Comparison of ENCODE assay signal across 1 cellular context in genomic region chr1:179440971-179441370, GRCh38.
TF ChIP-seq lines count a peak whose summit lies in the region.

No MANE protein-coding gene starts in this region.

TF ChIP-seq in GM23338, 12 proteins besides CTCF, POLR2A, EP300 and RAD21 (continued from another document):
- TF ChIP-seq ZNF462 (CRISPR knock-in tag; IDR thresholded peaks at IDR 0.05) (no peak), CREB1 (CRISPR knock-in tag; IDR thresholded peaks at IDR 0.05; ENCODE audit: low read depth) (no peak), EZH2 (IDR thresholded peaks at IDR 0.05; ENCODE audit: low read depth, unreplicated experiment) (no peak), EZH2phosphoT487 (IDR thresholded peaks at IDR 0.05; ENCODE audit: unreplicated experiment) (no peak), ZNF331 (CRISPR knock-in tag; IDR thresholded peaks at IDR 0.05; ENCODE audit: low read depth) (no peak)
- TF ChIP-seq, protein P1, sequence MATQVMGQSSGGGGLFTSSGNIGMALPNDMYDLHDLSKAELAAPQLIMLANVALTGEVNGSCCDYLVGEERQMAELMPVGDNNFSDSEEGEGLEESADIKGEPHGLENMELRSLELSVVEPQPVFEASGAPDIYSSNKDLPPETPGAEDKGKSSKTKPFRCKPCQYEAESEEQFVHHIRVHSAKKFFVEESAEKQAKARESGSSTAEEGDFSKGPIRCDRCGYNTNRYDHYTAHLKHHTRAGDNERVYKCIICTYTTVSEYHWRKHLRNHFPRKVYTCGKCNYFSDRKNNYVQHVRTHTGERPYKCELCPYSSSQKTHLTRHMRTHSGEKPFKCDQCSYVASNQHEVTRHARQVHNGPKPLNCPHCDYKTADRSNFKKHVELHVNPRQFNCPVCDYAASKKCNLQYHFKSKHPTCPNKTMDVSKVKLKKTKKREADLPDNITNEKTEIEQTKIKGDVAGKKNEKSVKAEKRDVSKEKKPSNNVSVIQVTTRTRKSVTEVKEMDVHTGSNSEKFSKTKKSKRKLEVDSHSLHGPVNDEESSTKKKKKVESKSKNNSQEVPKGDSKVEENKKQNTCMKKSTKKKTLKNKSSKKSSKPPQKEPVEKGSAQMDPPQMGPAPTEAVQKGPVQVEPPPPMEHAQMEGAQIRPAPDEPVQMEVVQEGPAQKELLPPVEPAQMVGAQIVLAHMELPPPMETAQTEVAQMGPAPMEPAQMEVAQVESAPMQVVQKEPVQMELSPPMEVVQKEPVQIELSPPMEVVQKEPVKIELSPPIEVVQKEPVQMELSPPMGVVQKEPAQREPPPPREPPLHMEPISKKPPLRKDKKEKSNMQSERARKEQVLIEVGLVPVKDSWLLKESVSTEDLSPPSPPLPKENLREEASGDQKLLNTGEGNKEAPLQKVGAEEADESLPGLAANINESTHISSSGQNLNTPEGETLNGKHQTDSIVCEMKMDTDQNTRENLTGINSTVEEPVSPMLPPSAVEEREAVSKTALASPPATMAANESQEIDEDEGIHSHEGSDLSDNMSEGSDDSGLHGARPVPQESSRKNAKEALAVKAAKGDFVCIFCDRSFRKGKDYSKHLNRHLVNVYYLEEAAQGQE (IDR thresholded peaks at IDR 0.05; ENCODE audit: unreplicated experiment) = no peak
